Comparison of ENCODE assay signal across 12 cellular contexts in the genomic region with DNA sequence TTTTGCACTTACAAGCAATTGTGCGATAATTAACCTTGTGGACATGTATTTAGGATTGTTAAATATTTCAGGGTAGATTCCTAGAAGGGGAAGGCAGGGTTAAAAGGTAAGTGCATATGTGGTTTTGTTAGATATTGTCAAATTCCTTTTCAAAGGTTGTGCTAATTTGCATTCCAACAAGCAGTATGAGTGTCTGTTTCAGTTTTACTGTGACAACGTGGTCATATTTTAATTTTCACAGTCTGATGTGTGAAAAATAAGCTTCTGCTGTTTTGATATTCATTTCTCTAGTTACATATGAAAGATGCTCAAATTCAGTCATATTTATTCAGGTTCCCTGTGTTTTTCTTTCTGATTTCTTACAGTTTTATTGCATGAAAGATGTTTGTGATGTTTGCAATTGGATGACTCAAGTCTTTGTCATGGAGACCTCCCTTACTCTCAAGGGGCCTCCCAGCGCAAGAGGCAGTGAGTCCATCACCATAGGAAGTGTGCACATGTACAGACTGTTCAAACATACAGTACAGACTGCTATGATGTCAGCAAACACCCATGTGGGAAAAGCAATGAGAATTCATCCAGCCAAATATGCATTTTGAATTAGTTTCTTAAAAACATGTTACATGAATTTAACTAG.
DNase-seq lines count a peak whose midpoint lies in the region; ATAC-seq and TF ChIP-seq lines count a peak whose summit lies in the region.
"Had no signal": no experiment of that assay in that cellular context is flagged by ENCODE, and none has a peak within 500 bp of the region (broad histone marks: within the 10 kb centered on the region; RNA-seq: fewer than 3 reads in every experiment).

No MANE protein-coding gene starts in this region.

- H3K4me1 ChIP-seq in SJSA1 (replicated peaks) = peaks cover 33% of the 10 kb centered on the region

- ATAC-seq in GM19043 (IDR thresholded peaks at IDR 0.05; ENCODE audit: low read depth, unreplicated experiment) (peak; percentile 77), HG02970 (IDR thresholded peaks at IDR 0.05; ENCODE audit: low FRiP score, unreplicated experiment) (peak; percentile 57)

- DNase-seq in GM12865 (ENCODE audit: low read depth) (peak; percentile 18), SJSA1 (ENCODE audit: low read depth in 1 of 2, low spot score in 2 of 2) (peak; percentile 79 to 87), SK-N-DZ (ENCODE audit: low spot score) (no peak), NCI-H2107 treated with DMSO at 0.1 percent for 48 hours (lab: John Stamatoyannopoulos, UW; ENCODE audit: unreplicated experiment) (no peak), NOMO-1 treated with dmso at 0.1 percent for 144 hours (lab: John Stamatoyannopoulos, UW; ENCODE audit: unreplicated experiment) (no peak), KG1 (lab: John Stamatoyannopoulos, UW) (no peak)
- DNase-seq: COR-L47, hippocampal formation, Kasumi-1, naive B cell had no signal

- no peaks in the 10 kb centered on the region for H3K27me3 ChIP-seq in SJSA1 (replicated peaks)

- no peak overlapping the region for H3K4me3 ChIP-seq in GM12865 (ENCODE audit: low read depth, low read length)
- H3K4me3 ChIP-seq in SJSA1 = no peak overlapping the region

- H3K9me3 ChIP-seq in SJSA1 (replicated peaks) = no peaks in the 10 kb centered on the region

- TF ChIP-seq CTCF in GM12865 (IDR thresholded peaks at IDR 0.05; ENCODE audit: insufficient read depth, low read depth, low read length, missing control alignments) = no peak

- peak overlapping the region; percentile 82 for H3K27ac ChIP-seq in SJSA1

- H3K36me3 ChIP-seq in SJSA1 = no peaks in the 10 kb centered on the region

Comparison
In these comparisons a context has a peak if more than half of its experiments do, and no peak if none do; other contexts are left out.
1. DNase-seq: peak in GM12865 (single experiment) and SJSA1 (2 of 2); none in SK-N-DZ (single experiment), NCI-H2107 treated with DMSO at 0.1 percent for 48 hours (single experiment), NOMO-1 treated with dmso at 0.1 percent for 144 hours (single experiment) and KG1 (single experiment).